22 cellular contexts compared by ENCODE assay signal in the genomic region with DNA sequence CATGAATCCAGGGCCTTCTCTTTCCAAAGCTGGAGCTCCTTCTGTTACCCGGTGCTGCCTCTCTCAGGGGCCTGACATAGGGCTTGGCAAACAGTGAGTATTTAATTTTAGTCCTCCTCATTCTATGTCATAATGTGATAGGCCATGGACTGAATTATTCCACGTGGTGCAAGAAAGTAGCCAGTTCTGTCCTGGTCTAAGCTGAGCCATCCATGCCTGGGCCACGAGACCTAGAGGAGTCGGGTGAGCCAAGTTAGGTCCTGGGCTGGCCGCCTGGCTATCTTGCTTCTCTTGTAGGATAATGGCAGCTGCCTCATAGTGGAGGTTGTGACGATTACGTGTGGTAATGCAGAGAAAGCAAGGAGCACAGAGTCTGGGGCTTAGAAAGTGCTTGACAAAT.
DNase-seq lines count a peak whose midpoint lies in the region; ATAC-seq and TF ChIP-seq lines count a peak whose summit lies in the region.
"Had no signal": no experiment of that assay in that cellular context is flagged by ENCODE, and none has a peak within 500 bp of the region (broad histone marks: within the 10 kb centered on the region; RNA-seq: fewer than 3 reads in every experiment).

No MANE protein-coding gene starts in this region.

- intact Hi-C loops in Right ventricle myocardium inferior (cut with DNase I): no loop called here
- intact Hi-C loops in left ventricle myocardium inferior (cut with micrococcal nuclease): no loop called here
- intact Hi-C loops in posterior vena cava (cut with DNase I): no loop called here

- no peak for TF ChIP-seq CTCF in left ventricle myocardium inferior (IDR thresholded peaks at IDR 0.05; ENCODE audit: borderline replicate concordance)

- H3K27ac ChIP-seq in left ventricle myocardium inferior (replicated peaks): peak overlapping the region; percentile 80
- no peak overlapping the region for H3K27ac ChIP-seq in substantia nigra (ENCODE audit: low read depth, low read length, poor library complexity, severe bottlenecking)

- H3K9me3 ChIP-seq in left ventricle myocardium inferior (replicated peaks): no peaks in the 10 kb centered on the region
- H3K9me3 ChIP-seq: MG63 had no signal

- no peaks in the 10 kb centered on the region for H3K27me3 ChIP-seq in left ventricle myocardium inferior (ENCODE audit: low read depth)
- H3K27me3 ChIP-seq: MG63 had no signal

- H3K36me3 ChIP-seq in left ventricle myocardium inferior: no peaks in the 10 kb centered on the region
- H3K36me3 ChIP-seq: MG63 had no signal

- DNase-seq in Right ventricle myocardium inferior (ENCODE audit: missing footprints) (peak; percentile 71), left ventricle myocardium inferior (peak; percentile 77), posterior vena cava (ENCODE audit: low spot score) (peak; percentile 77), substantia nigra (lab: John Stamatoyannopoulos, UW) (no peak), NCI-H82 treated with DMSO at 0.1 percent for 48 hours (lab: John Stamatoyannopoulos, UW; ENCODE audit: unreplicated experiment) (no peak), MV-4-11 (lab: John Stamatoyannopoulos, UW) (no peak), NCI-H2107 treated with DMSO at 0.1 percent for 48 hours (lab: John Stamatoyannopoulos, UW; ENCODE audit: unreplicated experiment) (no peak)
- DNase-seq: C1 segment of cervical spinal cord; CD4-positive, alpha-beta memory T cell; COR-L47; DMS53; GOT3; HCEC 1CT; KG1; MG63; NCI-H1417; NCI-H1694; NCI-H2029 treated with DMSO at 0.1 percent for 48 hours; NCI-H2227 treated with DMSO at 0.1 percent for 48 hours; NCI-H526 treated with DMSO at 0.1 percent for 48 hours; RPMI8226; SHP77 treated with DMSO at 0.1 percent for 48 hours had no signal

- H3K4me3 ChIP-seq in left ventricle myocardium inferior: no peak overlapping the region
- H3K4me3 ChIP-seq: MG63 had no signal

- peak; percentile 96 for ATAC-seq in Right ventricle myocardium inferior

- peaks cover 35% of the 10 kb centered on the region for H3K4me1 ChIP-seq in left ventricle myocardium inferior

Comparison
In these comparisons a context has a peak if more than half of its experiments do, and no peak if none do; other contexts are left out.
1. DNase-seq: peak in Right ventricle myocardium inferior (single experiment), left ventricle myocardium inferior (single experiment) and posterior vena cava (single experiment); none in substantia nigra (0 of 49), NCI-H82 treated with DMSO at 0.1 percent for 48 hours (single experiment), MV-4-11 (single experiment) and NCI-H2107 treated with DMSO at 0.1 percent for 48 hours (single experiment).